ENCODE assay signal across 27 cellular contexts in the genomic region with DNA sequence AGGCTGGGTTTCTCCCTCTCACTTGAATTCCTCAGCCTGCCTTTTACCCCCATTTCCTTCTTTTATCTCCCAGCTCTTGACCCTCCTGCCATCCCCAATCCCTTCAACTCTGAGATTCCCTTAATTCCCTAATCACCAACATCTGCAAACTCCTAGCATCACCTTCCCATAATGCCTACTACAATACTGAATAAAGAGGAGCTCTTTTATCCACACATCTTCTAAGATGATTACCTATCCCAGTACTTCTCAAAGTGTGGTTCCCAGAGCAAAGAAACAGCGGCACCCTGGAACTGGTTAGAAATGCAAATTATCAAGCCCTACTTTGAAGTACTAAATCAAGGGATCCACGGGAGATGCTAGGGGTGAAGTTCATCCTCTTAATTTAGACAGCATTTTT. TPM values are rescaled to one million over a fixed set of nuclear protein-coding genes. Genes with fewer than 3 reads are reported as not detected.
"Had no signal": no experiment of that assay in that cellular context is flagged by ENCODE, and none has a peak within 500 bp of the region (broad histone marks: within the 10 kb centered on the region; RNA-seq: fewer than 3 reads in every experiment).

No MANE protein-coding gene starts in this region.

- H3K36me3 Mint-ChIP-seq: natural killer cell; stimulated activated memory B cell treated with anti-CD40 and anti-IgM and Interleukin-4, amounts not matched to agents 10 μg/mL and 1 μg/mL and 100 μg/mL, for 72 hours had no signal

- H3K4me1 ChIP-seq: lower lobe of right lung, parathyroid adenoma, prostate gland, right atrium auricular region, upper lobe of left lung had no signal

- H3K27me3 Mint-ChIP-seq: stimulated activated memory B cell treated with anti-CD40 and anti-IgM and Interleukin-4, amounts not matched to agents 10 μg/mL and 1 μg/mL and 100 μg/mL, for 72 hours had no signal

- H3K4me3 Mint-ChIP-seq: natural killer cell; neural progenitor cell; stimulated activated memory B cell treated with anti-CD40 and anti-IgM and Interleukin-4, amounts not matched to agents 10 μg/mL and 1 μg/mL and 100 μg/mL, for 72 hours had no signal

- H3K27ac ChIP-seq: dorsolateral prefrontal cortex, gastrocnemius medialis, lower lobe of right lung, neural progenitor cell, parathyroid adenoma, prostate gland, right atrium auricular region, testis, tibial artery, upper lobe of left lung had no signal

- DNase-seq: dorsolateral prefrontal cortex; effector CD4-positive, alpha-beta T cell; foreskin fibroblast; gastrocnemius medialis; head of caudate nucleus; left ventricle myocardium superior; lower lobe of right lung; natural killer cell; stimulated activated CD4-positive, alpha-beta T cell treated with anti-CD3 and anti-CD28 coated beads, Interleukin-12 subunit alpha, Interleukin-12 subunit beta, amount 100 ng/mL, for 4 hours; stimulated activated CD4-positive, alpha-beta T cell treated with anti-CD3 and anti-CD28 coated beads, Interleukin-1b, Interleukin-23, amount 100 ng/mL, for 48 hours; stimulated activated CD4-positive, alpha-beta T cell treated with anti-CD3 and anti-CD28 coated beads, Interleukin-4, amount 100 ng/mL, for 24 hours; stimulated activated naive CD8-positive, alpha-beta T cell treated with anti-CD3 and anti-CD28 coated beads, Interleukin-15, Interleukin-2, amounts not matched to agents 100 U/mL and 50 U/mL, for 24 hours; substantia nigra; testis; tibial artery had no signal

- H3K36me3 ChIP-seq: gastrocnemius medialis, lower lobe of right lung, neural progenitor cell, prostate gland had no signal

- H3K9me3 Mint-ChIP-seq: natural killer cell; neural progenitor cell; stimulated activated memory B cell treated with anti-CD40 and anti-IgM and Interleukin-4, amounts not matched to agents 10 μg/mL and 1 μg/mL and 100 μg/mL, for 72 hours had no signal

- H3K4me1 Mint-ChIP-seq: natural killer cell, neural progenitor cell had no signal

- H3K4me3 ChIP-seq: dorsolateral prefrontal cortex, gastrocnemius medialis, lower lobe of right lung, neural progenitor cell, prostate gland, right atrium auricular region, smooth muscle cell, testis, tibial artery, upper lobe of left lung had no signal

- H3K9me3 ChIP-seq: gastrocnemius medialis, lower lobe of right lung, prostate gland, right atrium auricular region, testis, tibial artery, upper lobe of left lung had no signal

- H3K27ac Mint-ChIP-seq: natural killer cell; neural progenitor cell; stimulated activated memory B cell treated with anti-CD40 and anti-IgM and Interleukin-4, amounts not matched to agents 10 μg/mL and 1 μg/mL and 100 μg/mL, for 72 hours had no signal

RNA-seq across cellular contexts. Expression of gene UBE2U, which starts 21.2 kb away (rescaled TPM):
- total RNA-seq: gastrocnemius medialis, glomerular endothelial cell, lower lobe of right lung, mesenteric fat pad, mononuclear cell, natural killer cell, osteoblast, right atrium auricular region, sciatic nerve, smooth muscle cell had no signal
